Comparison of ENCODE assay signal across 8 cellular contexts in genomic region chr9:69120380-69121154, GRCh38. TPM values are rescaled to one million over a fixed set of nuclear protein-coding genes. Genes with fewer than 3 reads are reported as not detected.
DNase-seq lines count a peak whose midpoint lies in the region; ATAC-seq and TF ChIP-seq lines count a peak whose summit lies in the region.

No MANE protein-coding gene starts in this region.

- no peak for ATAC-seq in HG02623 (IDR thresholded peaks at IDR 0.05; ENCODE audit: unreplicated experiment)

- DNase-seq in GM10248 (ENCODE audit: extremely low spot score) (peak; percentile 47), LoVo (ENCODE audit: low spot score) (peak; percentile 91), right atrium auricular region (ENCODE audit: low spot score) (no peak), NCI-H2227 treated with DMSO at 0.1 percent for 48 hours (lab: John Stamatoyannopoulos, UW) (no peak)
- DNase-seq in activated CD8-positive, alpha-beta memory T cell treated with anti-CD3 and anti-CD28 coated beads, Interleukin-2, amount 50 U/mL, for 48 hours, result peak; percentile 54
- no peak for DNase-seq in activated effector memory CD4-positive, alpha-beta T cell treated with Interleukin-2 at 50 U/mL for 16 hours

- no peak overlapping the region for H3K9ac ChIP-seq in rectal smooth muscle tissue (ENCODE audit: low read length)

- peak overlapping the region; percentile 65 to 76 for H3K4me3 ChIP-seq in right atrium auricular region
- peak overlapping the region; percentile 96 for H3K4me3 ChIP-seq in rectal smooth muscle tissue (ENCODE audit: low read length)

- H3K4me1 ChIP-seq in right atrium auricular region (peaks cover 0 to 14% of the 10 kb centered on the region in 2 donors), rectal smooth muscle tissue (ENCODE audit: control insufficient read depth, insufficient read depth, low read length) (peaks cover 4% of the 10 kb centered on the region)

- no peaks in the 10 kb centered on the region for H3K9me3 ChIP-seq in right atrium auricular region

- POLR2A ChIA-PET in GM10248 (lab: Yijun Ruan, JAX), result no interaction called here

- H3K27me3 ChIP-seq in right atrium auricular region (no peaks in the 10 kb centered on the region), rectal smooth muscle tissue (ENCODE audit: control insufficient read depth, insufficient read depth, low read length) (no peaks in the 10 kb centered on the region)

- CTCF ChIA-PET in GM10248 (lab: Yijun Ruan, JAX), result interaction anchor here (1.4 to 1.7 kb wide), 2 partner anchors 11 to 37 kb away, joined by 3 to 4 read pairs; no protein-coding TSS in a partner anchor

- H3K27ac ChIP-seq in right atrium auricular region (peak overlapping the region; percentile 75 to 76), rectal smooth muscle tissue (ENCODE audit: low read depth, low read length) (peak overlapping the region; percentile 32)

- TF ChIP-seq CTCF in GM10248 (IDR thresholded peaks at IDR 0.05; ENCODE audit: control extremely low read depth, extremely low read depth, low read depth, missing control alignments) (no peak), right atrium auricular region (IDR thresholded peaks at IDR 0.05) (no peak)

- H3K36me3 ChIP-seq in right atrium auricular region, result no peaks in the 10 kb centered on the region
- H3K36me3 ChIP-seq in rectal smooth muscle tissue (ENCODE audit: control insufficient read depth, insufficient read depth, low read length), result no peaks in the 10 kb centered on the region

RNA-seq across cellular contexts. Expression of gene TJP2, which starts 53.5 kb away (rescaled TPM):
- total RNA-seq in right atrium auricular region, result 10 to 100 TPM; 46.3 to 51.7 TPM

Comparison
In these comparisons a context has a peak if more than half of its experiments do, and no peak if none do; other contexts are left out.
1. DNase-seq: peak in GM10248 (single experiment), LoVo (single experiment) and activated CD8-positive, alpha-beta memory T cell treated with anti-CD3 and anti-CD28 coated beads, Interleukin-2, amount 50 U/mL, for 48 hours (single experiment); none in right atrium auricular region (single experiment), NCI-H2227 treated with DMSO at 0.1 percent for 48 hours (single experiment) and activated effector memory CD4-positive, alpha-beta T cell treated with Interleukin-2 at 50 U/mL for 16 hours (single experiment).